21 cellular contexts compared by ENCODE assay signal in the genomic region with DNA sequence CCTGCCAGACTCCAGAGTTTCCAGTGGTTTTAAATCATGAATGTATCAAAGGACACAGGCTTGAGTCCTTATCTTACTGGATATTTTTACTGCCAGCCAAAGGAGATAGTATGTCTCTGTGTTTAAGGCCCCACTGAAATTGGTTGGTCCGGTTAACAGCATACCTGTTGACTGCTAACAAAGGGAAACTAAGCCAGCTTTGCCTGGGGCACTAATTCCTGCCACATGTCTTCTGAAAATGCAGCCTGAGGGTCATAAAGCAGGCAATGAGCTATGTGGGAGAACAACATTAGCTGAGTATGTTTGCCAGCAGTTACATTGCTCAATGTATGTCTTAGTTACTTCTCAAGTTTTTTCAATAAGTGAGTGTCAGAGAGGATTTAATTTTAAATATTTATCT. TPM values are rescaled to one million over a fixed set of nuclear protein-coding genes. Genes with fewer than 3 reads are reported as not detected.
"Had no signal": no experiment of that assay in that cellular context is flagged by ENCODE, and none has a peak within 500 bp of the region (broad histone marks: within the 10 kb centered on the region; RNA-seq: fewer than 3 reads in every experiment).

No MANE protein-coding gene starts in this region.

- DNase-seq: activated CD4-positive, alpha-beta T cell treated with anti-CD3 and anti-CD28 coated beads for 1 hour; activated CD4-positive, alpha-beta T cell treated with anti-CD3 and anti-CD28 coated beads, Interleukin-2, amount 10 ng/mL, durations not matched to agents 7 days and 5 days; activated T-cell treated with anti-CD3 and anti-CD28 coated beads, Interleukin-2, amount 50 U/mL, for 4 hours; anterior cingulate cortex; effector memory CD4-positive, alpha-beta T cell; foreskin melanocyte; heart right ventricle; kidney glomerular epithelial cell; left lung; lower lobe of right lung; naive thymus-derived CD4-positive, alpha-beta T cell; ovary; right lobe of liver; stimulated activated CD4-positive, alpha-beta T cell treated with anti-CD3 and anti-CD28 coated beads, Interleukin-4, amount 100 ng/mL, for 1 hour; T-helper 17 cell; T1000; upper lobe of left lung had no signal

- H3K27me3 ChIP-seq: heart right ventricle, left lung, ovary, right lobe of liver, upper lobe of left lung, vagina had no signal

- H3K4me1 ChIP-seq: heart right ventricle, left lung, lower lobe of right lung, right lobe of liver, upper lobe of left lung, vagina had no signal

- H3K9me3 ChIP-seq: heart right ventricle, left lung, lower lobe of right lung, ovary, right lobe of liver, thoracic aorta, upper lobe of left lung, vagina had no signal

- H3K36me3 ChIP-seq: heart right ventricle, left lung, lower lobe of right lung, ovary, right lobe of liver, thoracic aorta, upper lobe of left lung, vagina had no signal

- H3K4me3 ChIP-seq: heart right ventricle, left lung, lower lobe of right lung, ovary, right lobe of liver, thoracic aorta, upper lobe of left lung, vagina had no signal

- ATAC-seq: activated T-cell treated with anti-CD3 and anti-CD28 coated beads, Interleukin-2, amount 50 U/mL, for 4 hours; heart right ventricle; left lung; lower lobe of right lung; naive thymus-derived CD4-positive, alpha-beta T cell; right lobe of liver; T-helper 17 cell; WTC11 had no signal

- H3K27ac ChIP-seq: heart right ventricle, left lung, lower lobe of right lung, ovary, right lobe of liver, thoracic aorta, upper lobe of left lung, vagina had no signal

RNA-seq across cellular contexts. Expression of a gene that starts 12.4 kb away (rescaled TPM):
- total RNA-seq: skeletal muscle tissue had no signal
